1 cellular context compared by ENCODE assay signal in genomic region chr15:62119224-62119925, GRCh38.
TF ChIP-seq lines count a peak whose summit lies in the region.

No MANE protein-coding gene starts in this region.

TF ChIP-seq in HepG2, 621 proteins besides CTCF, POLR2A, EP300 and RAD21 (continued from another document and continues in another):
- TF ChIP-seq HOMEZ (CRISPR knock-in tag; IDR thresholded peaks at IDR 0.05; ENCODE audit: low read depth), result 0 out of 2 replicates have a peak, but pooled peaks have one; percentile 15
- TF ChIP-seq ZFP36L1 (CRISPR knock-in tag; IDR thresholded peaks at IDR 0.05), result no peak
- TF ChIP-seq PRPF4 (IDR thresholded peaks at IDR 0.05; ENCODE audit: low read depth, low read length, poor library complexity, severe bottlenecking), result no peak
- no peak for TF ChIP-seq PHF8 (CRISPR knock-in tag; IDR thresholded peaks at IDR 0.05)
- TF ChIP-seq YEATS2 (CRISPR knock-in tag; IDR thresholded peaks at IDR 0.05; ENCODE audit: borderline replicate concordance), result no peak
- TF ChIP-seq GPN1 (CRISPR knock-in tag; IDR thresholded peaks at IDR 0.05; ENCODE audit: borderline replicate concordance), result no peak
- TF ChIP-seq HMG20A (CRISPR knock-in tag; IDR thresholded peaks at IDR 0.05; ENCODE audit: borderline replicate concordance), result 0 out of 2 replicates have a peak, but pooled peaks have one; percentile 19
- no peak for TF ChIP-seq TARDBP (CRISPR knock-in tag; IDR thresholded peaks at IDR 0.05)
- no peak for TF ChIP-seq PRDM10 (CRISPR knock-in tag; IDR thresholded peaks at IDR 0.05; ENCODE audit: low read depth)
- TF ChIP-seq ZNF7 (CRISPR knock-in tag; IDR thresholded peaks at IDR 0.05), result no peak
- no peak for TF ChIP-seq ZNF749 (CRISPR knock-in tag; IDR thresholded peaks at IDR 0.05; ENCODE audit: borderline replicate concordance)
- no peak for TF ChIP-seq ZNF569 (CRISPR knock-in tag; IDR thresholded peaks at IDR 0.05; ENCODE audit: borderline replicate concordance)
- no peak for TF ChIP-seq ATF5 (CRISPR knock-in tag; IDR thresholded peaks at IDR 0.05; ENCODE audit: low read depth)
- TF ChIP-seq SNRNP70 (IDR thresholded peaks at IDR 0.05; ENCODE audit: low read depth, low read length), result no peak
- TF ChIP-seq ARID5B (CRISPR knock-in tag; IDR thresholded peaks at IDR 0.05), result peak; percentile 59
- no peak for TF ChIP-seq ZNF138 (CRISPR knock-in tag; IDR thresholded peaks at IDR 0.05; ENCODE audit: low read depth)
- no peak for TF ChIP-seq RERE (CRISPR knock-in tag; IDR thresholded peaks at IDR 0.05; ENCODE audit: low read depth)
- TF ChIP-seq GABPA (IDR thresholded peaks at IDR 0.05; ENCODE audit: low read depth, low read length), result no peak
- peak; percentile 64; the same call in 1 of the 2 replicates for TF ChIP-seq GABPA (CRISPR knock-in tag; IDR thresholded peaks at IDR 0.05; ENCODE audit: low read depth)
- no peak for TF ChIP-seq ZHX1 (CRISPR knock-in tag; IDR thresholded peaks at IDR 0.05; ENCODE audit: low read depth)
- no peak for TF ChIP-seq NFYB (CRISPR knock-in tag; IDR thresholded peaks at IDR 0.05)
- no peak for TF ChIP-seq HNF4A (CRISPR knock-in tag; IDR thresholded peaks at IDR 0.05)
- no peak for TF ChIP-seq ZNF253 (CRISPR knock-in tag; IDR thresholded peaks at IDR 0.05; ENCODE audit: borderline replicate concordance)
- TF ChIP-seq ZNF335 (CRISPR knock-in tag; IDR thresholded peaks at IDR 0.05), result no peak
- TF ChIP-seq ZNF772 (CRISPR knock-in tag; IDR thresholded peaks at IDR 0.05), result no peak
- TF ChIP-seq ETV6 (CRISPR knock-in tag; conservative IDR thresholded peaks at IDR 0.05), result no peak
- no peak for TF ChIP-seq POLR2AphosphoS2 (IDR thresholded peaks at IDR 0.05; ENCODE audit: low read depth, low read length)
- TF ChIP-seq RXRA (CRISPR knock-in tag; IDR thresholded peaks at IDR 0.05), result no peak
- no peak for TF ChIP-seq ZNF280D (CRISPR knock-in tag; IDR thresholded peaks at IDR 0.05)
- TF ChIP-seq SOX6 (IDR thresholded peaks at IDR 0.05), result no peak
- TF ChIP-seq SOX6 (CRISPR knock-in tag; IDR thresholded peaks at IDR 0.05), result no peak
- no peak for TF ChIP-seq RCOR2 (CRISPR knock-in tag; IDR thresholded peaks at IDR 0.05)
- TF ChIP-seq ATF3 (CRISPR knock-in tag; IDR thresholded peaks at IDR 0.05), result peak; percentile 54; the same call in 1 of the 2 replicates
- peak; percentile 78 for TF ChIP-seq FOSL2 (CRISPR knock-in tag; IDR thresholded peaks at IDR 0.05)
- peak; percentile 55 for TF ChIP-seq FOXA3 (CRISPR knock-in tag; IDR thresholded peaks at IDR 0.05)
- TF ChIP-seq DMAP1 (CRISPR knock-in tag; IDR thresholded peaks at IDR 0.05), result no peak
- TF ChIP-seq ELF3 (CRISPR knock-in tag; IDR thresholded peaks at IDR 0.05), result peak; percentile 54; the same call in 1 of the 2 replicates
